Comparison of ENCODE assay signal across 16 cellular contexts in genomic region chr2:218069606-218070300, GRCh38. TPM values are rescaled to one million over a fixed set of nuclear protein-coding genes. Genes with fewer than 3 reads are reported as not detected.
"Had no signal": no experiment of that assay in that cellular context is flagged by ENCODE, and none has a peak within 500 bp of the region (broad histone marks: within the 10 kb centered on the region; RNA-seq: fewer than 3 reads in every experiment).

No MANE protein-coding gene starts in this region.

- H3K27ac Mint-ChIP-seq: type B pancreatic cell had no signal

- DNase-seq: activated CD4-positive, alpha-beta T cell treated with anti-CD3 and anti-CD28 coated beads for 36 hours; activated naive CD4-positive, alpha-beta T cell; erythroblast; islet precursor cell; stimulated activated CD4-positive, alpha-beta T cell treated with anti-CD3 and anti-CD28 coated beads, Interleukin-2, amount 100 ng/mL, for 48 hours; stimulated activated naive CD8-positive, alpha-beta T cell treated with anti-CD3 and anti-CD28 coated beads, Interleukin-15, Interleukin-2, amounts not matched to agents 100 U/mL and 50 U/mL, for 24 hours; WERI-Rb-1 had no signal

- H3K4me3 ChIP-seq: lung had no signal

- H3K9me3 ChIP-seq: suprapubic skin had no signal

- H3K4me3 Mint-ChIP-seq: type B pancreatic cell had no signal

- H3K27ac ChIP-seq: parathyroid adenoma, suprapubic skin, WERI-Rb-1 had no signal

- H3K36me3 ChIP-seq: suprapubic skin, WERI-Rb-1 had no signal

- H3K36me3 Mint-ChIP-seq: type B pancreatic cell had no signal

- H3K9me3 Mint-ChIP-seq: activated T-helper 1 cell treated with anti-CD3 and anti-CD28 coated beads, Interleukin-12 subunit alpha, Interleukin-12 subunit beta, Interleukin-2, Interleukin-4 antibody, amounts not matched to agents 30 ng/mL and 10 ng/mL and 1 ng/mL, durations not matched to agents 14 hours and 24 hours and 36 hours; type B pancreatic cell had no signal

RNA-seq across cellular contexts. Expression of gene RUFY4, which starts 0.7 kb away (rescaled TPM):
- total RNA-seq: astrocyte, bronchial epithelial cell, chondrocyte, dermis microvascular lymphatic vessel endothelial cell, suprapubic skin had no signal

RNA-seq across cellular contexts. Expression of gene CXCR2, which starts 56.1 kb away (rescaled TPM):
- total RNA-seq: activated T-helper 1 cell treated with anti-CD3 and anti-CD28 coated beads, Interleukin-12 subunit alpha, Interleukin-12 subunit beta, Interleukin-2, Interleukin-4 antibody, amounts not matched to agents 30 ng/mL and 10 ng/mL and 1 ng/mL, durations not matched to agents 14 hours and 24 hours and 36 hours; bronchial epithelial cell; chondrocyte; dermis microvascular lymphatic vessel endothelial cell had no signal
